10 cellular contexts compared by ENCODE assay signal in genomic region chr13:46296465-46296822, GRCh38.
DNase-seq lines count a peak whose midpoint lies in the region; ATAC-seq, FAIRE-seq and TF ChIP-seq lines count a peak whose summit lies in the region.
"Had no signal": no experiment of that assay in that cellular context is flagged by ENCODE, and none has a peak within 500 bp of the region (broad histone marks: within the 10 kb centered on the region; RNA-seq: fewer than 3 reads in every experiment).

No MANE protein-coding gene starts in this region.

- BruUV-seq in K562 (replicated peaks; lab: Mats Ljungman, UMichigan) = no TSS peak

- no peaks in the 10 kb centered on the region for H3K36me3 ChIP-seq in K562 (ENCODE audit: control insufficient read depth, insufficient read depth, low read length)
- no peaks in the 10 kb centered on the region for H3K36me3 ChIP-seq in skeletal muscle tissue (ENCODE audit: control insufficient read depth in 3 of 3, insufficient read depth in 3 of 3, low read length in 3 of 3)

- TF ChIP-seq RAD21 in K562 (CRISPR knock-in tag; conservative IDR thresholded peaks at IDR 0.05 in 1 of 2, IDR thresholded peaks at IDR 0.05 in 1 of 2) = no peak

- no peak overlapping the region for H3K4me2 ChIP-seq in K562 (ENCODE audit: insufficient read depth, low read length)

- FAIRE-seq in K562 (lab: Jason Lieb, UNC) = no peak
- FAIRE-seq: TTC549 had no signal

- H3K4me1 ChIP-seq in K562 (replicated peaks in 1 of 2; ENCODE audit: control insufficient read depth in 2 of 2, insufficient read depth in 2 of 2, low read length in 2 of 2) = peaks cover 0 to 26% of the 10 kb centered on the region in 2 experiments; a peak in 3 of 5 replicates
- peaks cover 0 to 9% (median 2%) of the 10 kb centered on the region in 3 donors for H3K4me1 ChIP-seq in skeletal muscle tissue (ENCODE audit: control insufficient read depth in 3 of 3, insufficient read depth in 3 of 3, low read length in 3 of 3)

- H2AFZ ChIP-seq in K562 (ENCODE audit: low read depth, low read length) = peak overlapping the region; percentile 8

- intact Hi-C loops in K562 (cut with micrococcal nuclease) = no loop called here

- H3K9me3 ChIP-seq in K562 (replicated peaks; ENCODE audit: control insufficient read depth, insufficient read depth, low read depth, low read length) (no peaks in the 10 kb centered on the region), skeletal muscle tissue (ENCODE audit: control insufficient read depth in 3 of 3, low read length in 3 of 3) (no peaks in the 10 kb centered on the region)

- peak; percentile 4 for ATAC-seq in GM19397 (IDR thresholded peaks at IDR 0.05; ENCODE audit: unreplicated experiment)
- ATAC-seq in HG03442 (IDR thresholded peaks at IDR 0.05; ENCODE audit: unreplicated experiment) = peak; percentile 15
- ATAC-seq in K562 = peak; percentile 29
- no peak for ATAC-seq in HG03139 (IDR thresholded peaks at IDR 0.05; ENCODE audit: unreplicated experiment)

- no peak for TF ChIP-seq POLR2A in K562 (conservative IDR thresholded peaks at IDR 0.05)

- TF ChIP-seq EP300 in K562 (IDR thresholded peaks at IDR 0.05; ENCODE audit: low read length) = no peak

- no peaks in the 10 kb centered on the region for H4K20me1 ChIP-seq in K562 (replicated peaks; ENCODE audit: control insufficient read depth, insufficient read depth, low read length)

- no peak overlapping the region for H3K4me3 ChIP-seq in K562
- no peak overlapping the region for H3K4me3 ChIP-seq in skeletal muscle tissue (ENCODE audit: low read length in 3 of 3)

- H3K79me2 ChIP-seq in K562 (ENCODE audit: control insufficient read depth, insufficient read depth, low read length) = no peaks in the 10 kb centered on the region

- TF ChIP-seq CTCF in K562 (IDR thresholded peaks at IDR 0.05 in 2 of 3, conservative IDR thresholded peaks at IDR 0.05 in 1 of 3; ENCODE audit: insufficient read depth in 2 of 3, low read depth in 1 of 3, low read length in 3 of 3) = no peak

- CTCF ChIA-PET in K562 (lab: Yijun Ruan, JAX; ENCODE audit: low intra/inter-chr PET ratio) = no interaction called here

- H3K27me3 ChIP-seq in K562 (ENCODE audit: control insufficient read depth in 2 of 2, insufficient read depth in 2 of 2, low read length in 2 of 2) = no peaks in the 10 kb centered on the region
- no peaks in the 10 kb centered on the region for H3K27me3 ChIP-seq in skeletal muscle tissue (ENCODE audit: control insufficient read depth in 3 of 3, insufficient read depth in 3 of 3, low read length in 3 of 3)

- POLR2A ChIA-PET in K562 (lab: Yijun Ruan, JAX) = interaction anchor here (0.7 to 1.3 kb wide), 3 partner anchors 8 to 141 kb away, joined by 3 read pairs; no protein-coding TSS in a partner anchor

- in situ Hi-C loops in K562 (cut with MboI) = loop anchor here (10.0 kb wide), 1 partner anchor 142 kb away; no protein-coding TSS in a partner anchor

- DNase-seq in K562 (ENCODE audit: extremely low read depth in 1 of 4, low spot score in 3 of 4) (no peak), OCI-M2 (lab: John Stamatoyannopoulos, UW; ENCODE audit: unreplicated experiment) (no peak), occipital lobe (lab: John Stamatoyannopoulos, UW) (no peak), HT-29 (ENCODE audit: low spot score) (no peak)
- DNase-seq: NCI-H2029 had no signal

- no peak overlapping the region; the same call in 2 of the 3 replicates for H3K27ac ChIP-seq in K562 (ENCODE audit: extremely low read depth, low read depth, low read length)
- H3K27ac ChIP-seq in skeletal muscle tissue (ENCODE audit: low read depth, low read length) = peak overlapping the region; percentile 52

- H3K9ac ChIP-seq in K562 (ENCODE audit: insufficient read depth in 1 of 2, low read depth in 2 of 2, low read length in 2 of 2) = no peak overlapping the region
- no peak overlapping the region for H3K9ac ChIP-seq in skeletal muscle tissue (ENCODE audit: low read depth in 1 of 3, low read length in 3 of 3)

- 90% methylated on average over 2 of the region's 2 CpGs for WGBS in K562 (ENCODE audit: insufficient coverage, low coverage, missing lambda C conversion rate)

- H3K9me1 ChIP-seq in K562 (ENCODE audit: control insufficient read depth, insufficient read depth, low read length) = no peaks in the 10 kb centered on the region

TF ChIP-seq in K562, 482 proteins besides CTCF, POLR2A, EP300 and RAD21 (continues in another document):
- no peak for TF ChIP-seq CREB5 (CRISPR knock-in tag; IDR thresholded peaks at IDR 0.05)
- TF ChIP-seq, protein P1, sequence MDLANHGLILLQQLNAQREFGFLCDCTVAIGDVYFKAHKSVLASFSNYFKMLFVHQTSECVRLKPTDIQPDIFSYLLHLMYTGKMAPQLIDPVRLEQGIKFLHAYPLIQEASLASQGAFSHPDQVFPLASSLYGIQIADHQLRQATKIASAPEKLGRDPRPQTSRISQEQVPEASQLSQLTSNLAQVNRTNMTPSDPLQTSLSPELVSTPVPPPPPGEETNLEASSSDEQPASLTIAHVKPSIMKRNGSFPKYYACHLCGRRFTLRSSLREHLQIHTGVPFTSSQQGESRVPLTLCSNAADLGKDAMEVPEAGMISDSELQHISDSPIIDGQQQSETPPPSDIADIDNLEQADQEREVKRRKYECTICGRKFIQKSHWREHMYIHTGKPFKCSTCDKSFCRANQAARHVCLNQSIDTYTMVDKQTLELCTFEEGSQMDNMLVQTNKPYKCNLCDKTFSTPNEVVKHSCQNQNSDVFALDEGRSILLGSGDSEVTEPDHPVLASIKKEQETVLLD (IDR thresholded peaks at IDR 0.05) = no peak
- no peak for TF ChIP-seq GTF2A2 (tag; IDR thresholded peaks at IDR 0.05)
- no peak for TF ChIP-seq KLF16 (IDR thresholded peaks at IDR 0.05)
- no peak for TF ChIP-seq PHTF2 (CRISPR knock-in tag; IDR thresholded peaks at IDR 0.05)
- no peak for TF ChIP-seq HNRNPH1 (optimal IDR thresholded peaks at IDR 0.05; ENCODE audit: low read depth, low read length)
- peak; percentile 26; the same call in 1 of the 2 replicates for TF ChIP-seq RBFOX2 (IDR thresholded peaks at IDR 0.05; ENCODE audit: low read depth, low read length)
- TF ChIP-seq GTF3C2 (IDR thresholded peaks at IDR 0.05; ENCODE audit: borderline replicate concordance, extremely low read depth, insufficient read length) = no peak
- TF ChIP-seq TRIM24 (IDR thresholded peaks at IDR 0.05) = 0 out of 4 replicates have a peak, but pooled peaks of 1 of the 2 experiments have one; percentile 3
- TF ChIP-seq ZNF766 (CRISPR knock-in tag; conservative IDR thresholded peaks at IDR 0.05) = peak; percentile 60; the same call in 1 of the 2 replicates
- TF ChIP-seq MAFK (IDR thresholded peaks at IDR 0.05; ENCODE audit: low read length) = no peak
- 0 out of 2 replicates have a peak, but pooled peaks have one; percentile 11 for TF ChIP-seq GTF2E2 (tag; IDR thresholded peaks at IDR 0.05)
- TF ChIP-seq CBX1 (IDR thresholded peaks at IDR 0.05; ENCODE audit: low read depth) = no peak
- no peak for TF ChIP-seq CHD4 (IDR thresholded peaks at IDR 0.05; ENCODE audit: insufficient read depth, insufficient replicate concordance, low read depth, low read length, poor library complexity, severe bottlenecking)
- no peak for TF ChIP-seq TEAD1 (CRISPR knock-in tag; IDR thresholded peaks at IDR 0.05)
